In the genomic region with DNA sequence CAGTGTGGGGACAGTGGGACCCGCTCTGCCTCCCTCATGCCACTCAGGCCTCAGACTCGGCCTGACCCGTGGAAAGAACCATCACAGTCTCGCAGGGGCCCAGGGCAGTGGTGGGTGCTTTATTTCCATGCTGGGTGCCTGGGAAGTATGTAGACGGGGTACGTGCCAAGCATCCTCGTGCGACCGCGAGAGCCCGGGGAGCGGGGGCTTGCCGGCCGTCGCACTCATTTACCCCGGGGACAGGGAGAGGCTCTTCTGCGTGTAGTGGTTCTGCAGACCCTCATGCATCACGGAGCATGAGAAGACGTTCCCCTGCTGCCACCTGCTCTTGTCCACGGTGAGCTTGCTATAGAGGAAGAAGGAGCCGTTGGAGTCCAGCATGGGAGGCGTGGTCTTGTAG, we compare ENCODE assay signal across 7 cellular contexts.
DNase-seq lines count a peak whose midpoint lies in the region; ATAC-seq and TF ChIP-seq lines count a peak whose summit lies in the region.
"Not testable (repeated sequence)": the region's sequence is repeated elsewhere in the genome, so short reads cannot be mapped to it uniquely, and the experiment has no call there.

No MANE protein-coding gene starts in this region.

- POLR2A ChIA-PET in GM10248 (lab: Yijun Ruan, JAX); activated B cell treated with CpG ODN at 0.5 μM for 24 hours (lab: Charles Lee): not testable (repeated sequence)

- not testable (repeated sequence) for TF ChIP-seq POLR2A in spleen (IDR thresholded peaks at IDR 0.05)

- H3K27ac Mint-ChIP-seq in activated B cell treated with CpG ODN at 0.5 μM for 24 hours: peak overlapping the region; percentile 24
- not testable (repeated sequence) for H3K27ac Mint-ChIP-seq in chondrocyte (ENCODE audit: unreplicated experiment)

- peak overlapping the region; percentile 24 for H3K4me3 Mint-ChIP-seq in activated B cell treated with CpG ODN at 0.5 μM for 24 hours
- H3K4me3 Mint-ChIP-seq in chondrocyte (ENCODE audit: unreplicated experiment): not testable (repeated sequence)

- H4K20me1 ChIP-seq in BLaER1 treated with 17β-estradiol and CSF1 and Interleukin-3, amounts not matched to agents 10 nM and 100 nM; OCI-LY3 (ENCODE audit: insufficient read depth, low read length): not testable (repeated sequence)

- H3K27me3 Mint-ChIP-seq in activated B cell treated with CpG ODN at 0.5 μM for 24 hours; chondrocyte (ENCODE audit: low read depth): not testable (repeated sequence)

- 60 to 89% (median 83%) methylated on average over 3 to 22 of the region's 22 CpGs for WGBS in spleen, 5 donors

- not testable (repeated sequence) for TF ChIP-seq CTCF in GM10248 (IDR thresholded peaks at IDR 0.05; ENCODE audit: control extremely low read depth, extremely low read depth, low read depth, missing control alignments); OCI-LY3 (IDR thresholded peaks at IDR 0.05; ENCODE audit: low read depth, low read length); activated B cell treated with CpG ODN at 0.5 μM for 24 hours (IDR thresholded peaks at IDR 0.05); chondrocyte (IDR thresholded peaks at IDR 0.05); spleen (IDR thresholded peaks at IDR 0.05 in 8 of 11, conservative IDR thresholded peaks at IDR 0.05 in 3 of 11)

- H3K9me3 Mint-ChIP-seq in activated B cell treated with CpG ODN at 0.5 μM for 24 hours; chondrocyte (ENCODE audit: low read depth): not testable (repeated sequence)

- intact Hi-C loops in activated B cell treated with CpG ODN at 0.5 μM for 24 hours (cut with micrococcal nuclease): loop anchor here (2.0 kb wide), 1 partner anchor 43 kb away; no protein-coding TSS in a partner anchor
- intact Hi-C loops in spleen (cut with DNase I; ENCODE audit: low total_unique reads): not testable (repeated sequence)

- not testable (repeated sequence) for H3K79me2 ChIP-seq in OCI-LY3 (ENCODE audit: low read length)

- peak overlapping the region in 6 of 11 experiments; percentile 23 to 52 (median 42); a peak in 7 of 22 replicates for H3K4me2 ChIP-seq in BLaER1 treated with 17β-estradiol and CSF1 and Interleukin-3, amounts not matched to agents 10 nM and 100 nM
- H3K4me2 ChIP-seq in OCI-LY3 (ENCODE audit: low read length): not testable (repeated sequence)

- H3K9me3 ChIP-seq in BLaER1 treated with 17β-estradiol and CSF1 and Interleukin-3, amounts not matched to agents 10 nM and 100 nM (replicated peaks in 1 of 11); OCI-LY3 (ENCODE audit: insufficient read depth, low read length); spleen: not testable (repeated sequence)

- not testable (repeated sequence) for H3K4me3 ChIP-seq in BLaER1 treated with 17β-estradiol and CSF1 and Interleukin-3, amounts not matched to agents 10 nM and 100 nM; H7 (ENCODE audit: insufficient read depth, low read depth, low read length); OCI-LY3 (ENCODE audit: low read length); spleen

- H3K36me3 Mint-ChIP-seq in activated B cell treated with CpG ODN at 0.5 μM for 24 hours (ENCODE audit: low read depth); chondrocyte (ENCODE audit: low read depth): not testable (repeated sequence)

- peaks cover 0 to 11% (median 5%) of the 10 kb centered on the region in 10 experiments; a peak in 8 of 20 replicates for H3K4me1 ChIP-seq in BLaER1 treated with 17β-estradiol and CSF1 and Interleukin-3, amounts not matched to agents 10 nM and 100 nM
- H3K4me1 ChIP-seq in OCI-LY3 (ENCODE audit: low read length); spleen: not testable (repeated sequence)

- H3K9ac ChIP-seq in BLaER1 treated with 17β-estradiol and CSF1 and Interleukin-3, amounts not matched to agents 10 nM and 100 nM; OCI-LY3 (ENCODE audit: low read length): not testable (repeated sequence)

- not testable (repeated sequence) for H3K36me3 ChIP-seq in BLaER1 treated with 17β-estradiol and CSF1 and Interleukin-3, amounts not matched to agents 10 nM and 100 nM; H7 (replicated peaks; ENCODE audit: control insufficient read depth, insufficient read depth, low read length); OCI-LY3 (replicated peaks; ENCODE audit: low read depth, low read length); spleen

- not testable (repeated sequence) for H2AFZ ChIP-seq in OCI-LY3 (ENCODE audit: low read depth, low read length)

- H3K27me3 ChIP-seq in BLaER1 treated with 17β-estradiol and CSF1 and Interleukin-3, amounts not matched to agents 10 nM and 100 nM; H7 (ENCODE audit: control insufficient read depth, insufficient read depth, low read length); OCI-LY3 (ENCODE audit: low read depth, low read length); spleen (replicated peaks in 1 of 7): not testable (repeated sequence)

- H3K4me1 Mint-ChIP-seq in activated B cell treated with CpG ODN at 0.5 μM for 24 hours: peaks cover 14% of the 10 kb centered on the region
- H3K4me1 Mint-ChIP-seq in chondrocyte (ENCODE audit: low read depth): not testable (repeated sequence)

- not testable (repeated sequence) for ATAC-seq in activated B cell treated with CpG ODN at 0.5 μM for 24 hours (ENCODE audit: low read depth)

- CTCF ChIA-PET in GM10248 (lab: Yijun Ruan, JAX); activated B cell treated with CpG ODN at 0.5 μM for 24 hours (lab: Charles Lee): not testable (repeated sequence)

- H3K27ac ChIP-seq in BLaER1 treated with 17β-estradiol and CSF1 and Interleukin-3, amounts not matched to agents 10 nM and 100 nM; spleen: not testable (repeated sequence)
- H3K27ac ChIP-seq in OCI-LY3 (ENCODE audit: low read length): peak overlapping the region; percentile 55

- DNase-seq in GM10248 (ENCODE audit: extremely low spot score) (peak; percentile 20), H7 (peak; percentile 50), chondrocyte (ENCODE audit: low spot score) (peak; percentile 92), spleen (peak; percentile 81)
- DNase-seq in activated B cell treated with CpG ODN at 0.5 μM for 24 hours: not testable (repeated sequence)
